ENCODE assay signal across 8 cellular contexts in the genomic region with DNA sequence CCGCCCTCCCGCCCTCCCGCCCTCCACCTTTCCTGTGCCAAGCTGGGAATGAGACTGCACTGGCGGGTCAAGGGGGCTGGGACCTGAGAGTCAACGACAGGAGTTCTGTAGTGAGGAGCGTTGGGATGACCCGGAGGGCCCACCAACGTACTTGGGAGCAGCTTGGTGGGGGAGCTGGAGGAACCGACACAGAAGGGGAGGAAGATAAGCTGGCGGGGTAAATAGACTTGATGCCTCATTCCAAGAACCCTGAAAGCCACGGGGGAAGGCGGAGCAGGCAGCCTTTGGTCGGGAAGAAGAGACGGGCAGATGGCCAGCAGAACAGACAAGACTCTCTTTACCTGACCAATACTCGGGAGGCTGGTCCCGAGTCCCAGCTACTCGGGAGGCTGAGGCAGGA. TPM values are rescaled to one million over a fixed set of nuclear protein-coding genes. Genes with fewer than 3 reads are reported as not detected.
DNase-seq lines count a peak whose midpoint lies in the region; ATAC-seq, FAIRE-seq and TF ChIP-seq lines count a peak whose summit lies in the region.

No MANE protein-coding gene starts in this region.

- dilution Hi-C loops in mammary epithelial cell (cut with HindIII; ENCODE audit: low sequenced_read_pairs), result loop anchor here (10.0 kb wide), 1 partner anchor 651 kb away; no protein-coding TSS in a partner anchor

- TF ChIP-seq CTCF in right lobe of liver (IDR thresholded peaks at IDR 0.05) (no peak), HepG2 (CRISPR knock-in tag; IDR thresholded peaks at IDR 0.05) (no peak), mammary epithelial cell (conservative IDR thresholded peaks at IDR 0.05 in 1 of 2, IDR thresholded peaks at IDR 0.05 in 1 of 2; ENCODE audit: extremely low read depth in 1 of 2, insufficient read depth in 1 of 2, low read depth in 1 of 2, low read length in 2 of 2) (no peak), GM10266 (IDR thresholded peaks at IDR 0.05; ENCODE audit: control insufficient read depth, insufficient read depth, low read depth, missing control alignments) (no peak)

- H3K27ac ChIP-seq in right lobe of liver (no peak overlapping the region), HepG2 (ENCODE audit: extremely low read length, insufficient read depth, low read length) (no peak overlapping the region), mammary epithelial cell (ENCODE audit: insufficient read depth, low read depth, low read length) (no peak overlapping the region), mucosa of rectum (ENCODE audit: low read depth in 2 of 2, low read length in 2 of 2) (no peak overlapping the region)

- intact Hi-C loops in right lobe of liver (cut with DNase I), result no loop called here
- intact Hi-C loops in HepG2 (cut with micrococcal nuclease; ENCODE audit: unreplicated experiment), result no loop called here
- intact Hi-C loops in mammary epithelial cell (cut with micrococcal nuclease), result loop anchor here (5.0 kb wide), 1 partner anchor 42 kb away; no protein-coding TSS in a partner anchor

- H3K9ac ChIP-seq in HepG2 (ENCODE audit: insufficient read depth, low read depth, low read length) (no peak overlapping the region), mammary epithelial cell (ENCODE audit: insufficient read depth, low read length) (no peak overlapping the region), mucosa of rectum (ENCODE audit: low read depth in 1 of 2, low read length in 2 of 2) (peak overlapping the region in 1 of 2 donors; percentile 84)

- H3K4me3 ChIP-seq in right lobe of liver, result peak overlapping the region in 2 of 3 donors; percentile 18 to 39
- no peak overlapping the region for H3K4me3 ChIP-seq in HepG2 (replicated peaks in 1 of 3; ENCODE audit: insufficient read depth in 1 of 3, low read depth in 2 of 3, low read length in 3 of 3)
- peak overlapping the region; percentile 35 to 55 (median 53) for H3K4me3 ChIP-seq in mammary epithelial cell (replicated peaks in 1 of 3; ENCODE audit: insufficient read depth in 1 of 3, low read depth in 2 of 3, low read length in 3 of 3)
- H3K4me3 ChIP-seq in mucosa of rectum (ENCODE audit: low read length in 2 of 2), result peak overlapping the region; percentile 51 to 86

- CTCF ChIA-PET in HepG2 (lab: Yijun Ruan, JAX; ENCODE audit: low intra/inter-chr PET ratio, low total read pairs), result no interaction called here
- CTCF ChIA-PET in mammary epithelial cell (lab: Charles Lee; ENCODE audit: low non-redundant PET), result interaction anchor here (0.6 to 0.7 kb wide), 2 partner anchors 14 to 42 kb away, joined by 3 to 5 read pairs; no protein-coding TSS in a partner anchor

- H3K4me2 ChIP-seq in HepG2 (ENCODE audit: low read depth, low read length), result no peak overlapping the region
- peak overlapping the region; percentile 86 for H3K4me2 ChIP-seq in mammary epithelial cell (ENCODE audit: insufficient read depth, low read depth, low read length)

- DNase-seq in right lobe of liver, result no peak
- no peak for DNase-seq in HepG2 (ENCODE audit: low spot score)
- no peak for DNase-seq in mammary epithelial cell
- DNase-seq in kidney tubule cell (ENCODE audit: low spot score), result no peak
- DNase-seq in GM10266 (ENCODE audit: extremely low spot score), result no peak

- TF ChIP-seq POLR2A in right lobe of liver (IDR thresholded peaks at IDR 0.05), result no peak
- TF ChIP-seq POLR2A in HepG2 (IDR thresholded peaks at IDR 0.05; ENCODE audit: insufficient read depth in 1 of 2, low read depth in 2 of 2, low read length in 2 of 2), result no peak

- in situ Hi-C loops in HepG2 (cut with HindIII; ENCODE audit: extremely low pct_ligation_motif_present, low pct_unique_long_range_greater_than_20kb) (no loop called here), mammary epithelial cell (cut with MboI; ENCODE audit: low sequenced_read_pairs in 2 of 2) (no loop called here)

- H3K9me3 ChIP-seq in right lobe of liver (no peaks in the 10 kb centered on the region), HepG2 (ENCODE audit: low read length) (no peaks in the 10 kb centered on the region), mammary epithelial cell (replicated peaks; ENCODE audit: insufficient read depth, low read length) (no peaks in the 10 kb centered on the region), mucosa of rectum (ENCODE audit: control insufficient read depth in 2 of 2, low read length in 2 of 2) (no peaks in the 10 kb centered on the region)

- 23% methylated on average over 10 of the region's 17 CpGs for WGBS in right lobe of liver (ENCODE audit: insufficient coverage, low coverage, low lambda C conversion rate, missing lambda C conversion rate)
- 54% methylated on average over 16 of the region's 17 CpGs for WGBS in HepG2 (ENCODE audit: low lambda C conversion rate)
- WGBS in mammary epithelial cell (ENCODE audit: low coverage, missing lambda C conversion rate), result 39% methylated on average over 13 of the region's 17 CpGs

- H2AFZ ChIP-seq in HepG2 (ENCODE audit: low read length) (no peak overlapping the region), mammary epithelial cell (ENCODE audit: low read depth, low read length) (peak overlapping the region; percentile 97)

- H3K79me2 ChIP-seq in HepG2 (ENCODE audit: insufficient read depth, low read length) (no peaks in the 10 kb centered on the region), mammary epithelial cell (ENCODE audit: insufficient read depth, low read length) (no peaks in the 10 kb centered on the region)

- no peak for TF ChIP-seq EP300 in HepG2 (IDR thresholded peaks at IDR 0.05; ENCODE audit: low read depth in 2 of 2, low read length in 2 of 2)
- no peak for TF ChIP-seq EP300 in HepG2 (CRISPR knock-in tag; IDR thresholded peaks at IDR 0.05; ENCODE audit: borderline replicate concordance)

- no peak for TF ChIP-seq RAD21 in HepG2 (CRISPR knock-in tag; IDR thresholded peaks at IDR 0.05)

- no peak for FAIRE-seq in HepG2 (lab: Jason Lieb, UNC)

- H3K4me1 ChIP-seq in right lobe of liver (no peaks in the 10 kb centered on the region), HepG2 (ENCODE audit: insufficient read depth, low read length) (no peaks in the 10 kb centered on the region), mammary epithelial cell (ENCODE audit: insufficient read depth, low read length) (peaks cover 7% of the 10 kb centered on the region), mucosa of rectum (ENCODE audit: control insufficient read depth in 2 of 2, insufficient read depth in 2 of 2, low read length in 2 of 2) (peaks cover 4 to 7% of the 10 kb centered on the region in 2 donors)

- no peaks in the 10 kb centered on the region for H4K20me1 ChIP-seq in HepG2 (ENCODE audit: insufficient read depth, low read length)
- H4K20me1 ChIP-seq in mammary epithelial cell (ENCODE audit: insufficient read depth, low read length), result no peaks in the 10 kb centered on the region

- ATAC-seq in right lobe of liver (no peak), HepG2 (no peak), HG02678 (IDR thresholded peaks at IDR 0.05; ENCODE audit: unreplicated experiment) (no peak), GM18858 (IDR thresholded peaks at IDR 0.05; ENCODE audit: unreplicated experiment) (no peak)

- H3K27me3 ChIP-seq in right lobe of liver (no peaks in the 10 kb centered on the region), HepG2 (ENCODE audit: control insufficient read depth in 1 of 2, insufficient read depth in 2 of 2, low read length in 2 of 2) (no peaks in the 10 kb centered on the region), mammary epithelial cell (ENCODE audit: insufficient read depth, low read length) (no peaks in the 10 kb centered on the region), mucosa of rectum (ENCODE audit: control insufficient read depth in 2 of 2, insufficient read depth in 2 of 2, low read length in 2 of 2) (peaks cover 0 to 6% of the 10 kb centered on the region in 2 donors)

- H3K36me3 ChIP-seq in right lobe of liver (no peaks in the 10 kb centered on the region), HepG2 (replicated peaks in 1 of 2; ENCODE audit: control insufficient read depth in 1 of 2, insufficient read depth in 2 of 2, low read length in 2 of 2) (no peaks in the 10 kb centered on the region), mammary epithelial cell (ENCODE audit: insufficient read depth, low read length) (no peaks in the 10 kb centered on the region), mucosa of rectum (ENCODE audit: control insufficient read depth in 2 of 2, insufficient read depth in 2 of 2, low read length in 2 of 2) (no peaks in the 10 kb centered on the region)

- POLR2A ChIA-PET in HepG2 (lab: Yijun Ruan, JAX), result no interaction called here

- BruUV-seq in HepG2 (replicated peaks; lab: Mats Ljungman, UMichigan) (no TSS peak), mammary epithelial cell (replicated peaks; lab: Mats Ljungman, UMichigan) (no TSS peak)

TF ChIP-seq in HepG2, 621 proteins besides CTCF, POLR2A, EP300 and RAD21 (continues in another document):
- TF ChIP-seq BRD4 (CRISPR knock-in tag; IDR thresholded peaks at IDR 0.05), result no peak
- TF ChIP-seq ZNF720 (CRISPR knock-in tag; IDR thresholded peaks at IDR 0.05), result no peak
- TF ChIP-seq ZNF569 (CRISPR knock-in tag; IDR thresholded peaks at IDR 0.05; ENCODE audit: borderline replicate concordance), result no peak
- no peak for TF ChIP-seq MAF1 (CRISPR knock-in tag; IDR thresholded peaks at IDR 0.05; ENCODE audit: borderline replicate concordance)

RNA-seq across cellular contexts. Expression of gene FMN1, which starts 0.3 kb away (rescaled TPM):
- 1 to 10 TPM; 1.1 to 6.8 (median 3.1) TPM for total RNA-seq in right lobe of liver
- 0.60 and 0.81 TPM in 2 replicates for total RNA-seq in HepG2 (2016; rRNA removed; fragmentation: Illumina TruSeq; extraction: Trizol)
- total RNA-seq in HepG2 (2016; cell fraction: cytosol; rRNA removed; fragmentation: Illumina TruSeq; extraction: Trizol; ENCODE audit: low read depth), result 0.53 and 0.81 TPM in 2 replicates
- total RNA-seq in HepG2 (2016; cell fraction: insoluble cytoplasmic fraction; rRNA removed; fragmentation: Illumina TruSeq; extraction: Trizol), result 0.61 and 0.70 TPM in 2 replicates
- 0.37 and 0.38 TPM in 2 replicates for total RNA-seq in HepG2 (2016; cell fraction: membrane; rRNA removed; fragmentation: Illumina TruSeq; extraction: Trizol)
- 1.9 and 2.6 TPM in 2 replicates for total RNA-seq in HepG2 (2016; cell fraction: nucleus; rRNA removed; fragmentation: Illumina TruSeq; extraction: Trizol)
- polyA plus RNA-seq in HepG2 (2011; rRNA removed), result 0.17 and 0.20 TPM in 2 replicates
- polyA plus RNA-seq in HepG2 (2011; cell fraction: cytosol; rRNA removed), result 0.12 and 0.17 TPM in 2 replicates
- polyA plus RNA-seq in HepG2 (2011; cell fraction: nucleus; rRNA removed), result 0.24 and 0.31 TPM in 2 replicates
- 0.36 and 0.63 TPM in 2 replicates for polyA plus RNA-seq in HepG2 (2012)
- 0.02 and 0.10 TPM in 2 replicates for polyA plus RNA-seq in HepG2 (2016; cell fraction: cytosol; fragmentation: Illumina TruSeq; extraction: Trizol; ENCODE audit: low read depth)
- polyA plus RNA-seq in HepG2 (2016; cell fraction: insoluble cytoplasmic fraction; fragmentation: Illumina TruSeq; extraction: Trizol; ENCODE audit: low read depth), result 0.33 and 0.41 TPM in 2 replicates
- 0.08 and 0.21 TPM in 2 replicates for polyA plus RNA-seq in HepG2 (2016; cell fraction: membrane; fragmentation: Illumina TruSeq; extraction: Trizol; ENCODE audit: low read depth)
- polyA plus RNA-seq in HepG2 (2016; cell fraction: nucleus; fragmentation: Illumina TruSeq; extraction: Trizol; ENCODE audit: insufficient read depth, low read depth), result 0.48 and 1.1 TPM in 2 replicates
- 0.46 and 1.4 TPM in 2 replicates for polyA minus RNA-seq in HepG2 (2011; rRNA and poly(A)+ RNA removed; ENCODE audit: low replicate concordance)
- polyA minus RNA-seq in HepG2 (2011; cell fraction: cytosol; rRNA and poly(A)+ RNA removed), result 0.62 and 1.4 TPM in 2 replicates
- polyA minus RNA-seq in HepG2 (2011; cell fraction: nucleus; rRNA and poly(A)+ RNA removed), result 4.6 and 7.0 TPM in 2 replicates
- 1 to 10 TPM; 4.2 to 6.7 TPM for total RNA-seq in mammary epithelial cell
- polyA plus RNA-seq in mammary epithelial cell, result 0.69 TPM
- polyA minus RNA-seq in mammary epithelial cell, result 3.9 TPM

Comparison
In these comparisons a context has a peak if more than half of its experiments do, and no peak if none do; other contexts are left out.
1. H3K4me3 ChIP-seq: peak in right lobe of liver (2 of 3), mammary epithelial cell (3 of 3) and mucosa of rectum (2 of 2); none in HepG2 (0 of 3).